Comparison of ENCODE assay signal across 13 cellular contexts in the genomic region with DNA sequence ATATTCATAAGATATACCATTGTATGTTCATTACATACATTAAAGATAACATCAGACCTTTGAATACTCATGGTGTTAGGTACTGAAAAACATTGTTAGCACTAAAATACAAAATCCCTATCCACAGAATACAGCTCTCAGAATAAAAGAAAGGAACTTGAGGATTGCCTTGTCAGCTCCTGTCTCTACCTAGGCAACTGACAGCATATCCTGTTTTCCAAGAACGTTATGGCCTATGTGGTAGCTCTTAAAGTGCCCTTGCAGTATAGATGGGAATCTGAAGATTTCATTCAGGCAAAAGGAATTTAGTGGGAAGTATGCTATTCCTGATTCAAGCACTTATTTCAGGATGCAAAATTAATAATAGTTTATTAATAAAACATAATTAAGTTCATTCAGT. TPM values are rescaled to one million over a fixed set of nuclear protein-coding genes. Genes with fewer than 3 reads are reported as not detected.
DNase-seq lines count a peak whose midpoint lies in the region; ATAC-seq and TF ChIP-seq lines count a peak whose summit lies in the region.
"Had no signal": no experiment of that assay in that cellular context is flagged by ENCODE, and none has a peak within 500 bp of the region (broad histone marks: within the 10 kb centered on the region; RNA-seq: fewer than 3 reads in every experiment).

No MANE protein-coding gene starts in this region.

- H3K4me3 Mint-ChIP-seq in activated naive CD8-positive, alpha-beta T cell treated with anti-CD3 and anti-CD28 coated beads, Interleukin-2, amount 50 U/mL, for 24 hours = peak overlapping the region; percentile 93

- no peak overlapping the region for H3K27ac Mint-ChIP-seq in activated naive CD8-positive, alpha-beta T cell treated with anti-CD3 and anti-CD28 coated beads, Interleukin-2, amount 50 U/mL, for 24 hours

- no peaks in the 10 kb centered on the region for H3K36me3 Mint-ChIP-seq in activated naive CD8-positive, alpha-beta T cell treated with anti-CD3 and anti-CD28 coated beads, Interleukin-2, amount 50 U/mL, for 24 hours (ENCODE audit: low read depth)

- peaks cover 33% of the 10 kb centered on the region for H3K4me1 Mint-ChIP-seq in activated naive CD8-positive, alpha-beta T cell treated with anti-CD3 and anti-CD28 coated beads, Interleukin-2, amount 50 U/mL, for 24 hours

- no peaks in the 10 kb centered on the region for H3K27me3 Mint-ChIP-seq in activated naive CD8-positive, alpha-beta T cell treated with anti-CD3 and anti-CD28 coated beads, Interleukin-2, amount 50 U/mL, for 24 hours

- H3K4me3 ChIP-seq in left ventricle myocardium inferior = peak overlapping the region; percentile 92
- peak overlapping the region; percentile 90 for H3K4me3 ChIP-seq in upper lobe of right lung
- no peak overlapping the region for H3K4me3 ChIP-seq in BE2C (ENCODE audit: low read depth, low read length)

- no peak for ATAC-seq in activated naive CD8-positive, alpha-beta T cell treated with anti-CD3 and anti-CD28 coated beads, Interleukin-2, amount 50 U/mL, for 24 hours
- ATAC-seq in upper lobe of right lung = no peak
- no peak for ATAC-seq in HG02981 (IDR thresholded peaks at IDR 0.05; ENCODE audit: unreplicated experiment)
- ATAC-seq: stimulated activated naive CD8-positive, alpha-beta T cell treated with anti-CD3 and anti-CD28 coated beads, Interleukin-15, Interleukin-2, amounts not matched to agents 100 U/mL and 50 U/mL, for 24 hours had no signal

- no peaks in the 10 kb centered on the region for H3K9me3 Mint-ChIP-seq in activated naive CD8-positive, alpha-beta T cell treated with anti-CD3 and anti-CD28 coated beads, Interleukin-2, amount 50 U/mL, for 24 hours

- H3K36me3 ChIP-seq in left ventricle myocardium inferior (no peaks in the 10 kb centered on the region), upper lobe of right lung (no peaks in the 10 kb centered on the region), BE2C (no peaks in the 10 kb centered on the region)

- H3K4me1 ChIP-seq in left ventricle myocardium inferior (peaks cover 55% of the 10 kb centered on the region), upper lobe of right lung (peaks cover 9% of the 10 kb centered on the region), BE2C (no peaks in the 10 kb centered on the region)

- H3K27ac ChIP-seq in left ventricle myocardium inferior (replicated peaks) = peak overlapping the region; percentile 96
- H3K27ac ChIP-seq in upper lobe of right lung = peak overlapping the region; percentile 97

- TF ChIP-seq CTCF in left ventricle myocardium inferior (IDR thresholded peaks at IDR 0.05; ENCODE audit: borderline replicate concordance) = no peak
- no peak for TF ChIP-seq CTCF in upper lobe of right lung (IDR thresholded peaks at IDR 0.05)
- no peak for TF ChIP-seq CTCF in BE2C (IDR thresholded peaks at IDR 0.05; ENCODE audit: low read depth, low read length)

- intact Hi-C loops in left ventricle myocardium inferior (cut with micrococcal nuclease) (loop anchor here (10.0 kb wide), 2 partner anchors 122 to 248 kb away; no protein-coding TSS in a partner anchor), cardiac septum (cut with DNase I) (loop anchor here (10.0 kb wide), 2 partner anchors 122 to 242 kb away; a partner anchor contains a TSS), upper lobe of right lung (cut with DNase I) (no loop called here)

- DNase-seq in left ventricle myocardium inferior (no peak), cardiac septum (ENCODE audit: low spot score) (no peak), kidney tubule cell (ENCODE audit: low spot score) (peak; percentile 23), upper lobe of right lung (no peak), BE2C (no peak)
- no peak for DNase-seq in activated naive CD8-positive, alpha-beta T cell treated with anti-CD3 and anti-CD28 coated beads, Interleukin-2, amount 50 U/mL, for 24 hours
- no peak for DNase-seq in central memory CD4-positive, alpha-beta T cell
- DNase-seq: activated CD8-positive, alpha-beta memory T cell treated with anti-CD3 and anti-CD28 coated beads, Interleukin-2, amount 50 U/mL, for 48 hours; caudate nucleus; glutamatergic neuron; stimulated activated CD4-positive, alpha-beta T cell treated with anti-CD3 and anti-CD28 coated beads, Interleukin-15, amount 100 ng/mL, for 24 hours; stimulated activated naive CD8-positive, alpha-beta T cell treated with anti-CD3 and anti-CD28 coated beads, Interleukin-15, Interleukin-2, amounts not matched to agents 100 U/mL and 50 U/mL, for 24 hours had no signal

- H3K9me3 ChIP-seq in left ventricle myocardium inferior (replicated peaks) (no peaks in the 10 kb centered on the region), upper lobe of right lung (no peaks in the 10 kb centered on the region), BE2C (no peaks in the 10 kb centered on the region)

- H3K27me3 ChIP-seq in left ventricle myocardium inferior (ENCODE audit: low read depth) (no peaks in the 10 kb centered on the region), upper lobe of right lung (no peaks in the 10 kb centered on the region), BE2C (no peaks in the 10 kb centered on the region)

RNA-seq across cellular contexts. Expression of a gene that starts 1.8 kb away (rescaled TPM):
- total RNA-seq in left ventricle myocardium inferior = 42.8 TPM
- total RNA-seq in cardiac septum = 63.3 TPM
- 80.4 TPM for total RNA-seq in upper lobe of right lung
- polyA plus RNA-seq in BE2C (2012; ENCODE audit: insufficient read depth, insufficient read length, low read depth) = 19.2 TPM
